In genomic region chr14:67850066-67850830, GRCh38 we compare ENCODE assay signal across 17 cellular contexts. TPM values are rescaled to one million over a fixed set of nuclear protein-coding genes. Genes with fewer than 3 reads are reported as not detected.
A peak's percentile ranks its signal among the peaks of the same experiment; 100 is the strongest.
DNase-seq lines count a peak whose midpoint lies in the region; ATAC-seq and TF ChIP-seq lines count a peak whose summit lies in the region.
"Had no signal": no experiment of that assay in that cellular context is flagged by ENCODE, and none has a peak within 500 bp of the region (broad histone marks: within the 10 kb centered on the region; RNA-seq: fewer than 3 reads in every experiment).

No MANE protein-coding gene starts in this region.

- H3K9me3 ChIP-seq in T-helper 17 cell (ENCODE audit: control insufficient read depth, low read length, poor library complexity, severe bottlenecking) (peaks cover 4% of the 10 kb centered on the region), trophoblast cell (ENCODE audit: insufficient read depth, low read depth, low read length) (peaks cover 8% of the 10 kb centered on the region)

- no peak overlapping the region for H3K27ac ChIP-seq in trophoblast cell (ENCODE audit: low read depth, low read length)
- H3K27ac ChIP-seq: C4-2B, GM23248 had no signal

- no peak for ATAC-seq in T-helper 17 cell
- no peak for ATAC-seq in GM18520 (IDR thresholded peaks at IDR 0.05; ENCODE audit: unreplicated experiment)

- H3K23ac ChIP-seq in trophoblast cell (ENCODE audit: low read length): no peak overlapping the region

- H3K36me3 Mint-ChIP-seq in CD14-positive monocyte (peaks cover 15 to 30% of the 10 kb centered on the region in 2 donors), T-helper 17 cell (ENCODE audit: low read depth) (peaks cover 5% of the 10 kb centered on the region), osteocyte (ENCODE audit: unreplicated experiment) (peaks cover 9% of the 10 kb centered on the region)
- peaks cover 17% of the 10 kb centered on the region for H3K36me3 Mint-ChIP-seq in dendritic cell treated with granulocyte-macrophage colony-stimulating factor and Interleukin-4, amounts not matched to agents 40 ng/mL and 50 ng/mL, for 4 days (ENCODE audit: low read depth)

- no peak for DNase-seq in CD14-positive monocyte (ENCODE audit: low spot score)
- no peak for DNase-seq in T-helper 17 cell
- DNase-seq in trophoblast cell: peak; percentile 82 to 91
- no peak for DNase-seq in NCI-H345 treated with DMSO at 0.1 percent for 48 hours (lab: John Stamatoyannopoulos, UW; ENCODE audit: unreplicated experiment)
- DNase-seq in osteocyte (ENCODE audit: extremely low spot score, unreplicated experiment): no peak
- DNase-seq in HEK293T (ENCODE audit: extremely low spot score): no peak
- DNase-seq: CD4-positive, alpha-beta T cell; CD8-positive, alpha-beta memory T cell; DMS 273 treated with DMSO at 0.1 percent for 48 hours; DMS79; GF-D8; GM23248; H7; HCEC 1CT had no signal

- peaks cover 0 to 1% (median 0%) of the 10 kb centered on the region in 3 donors for H3K27me3 Mint-ChIP-seq in CD14-positive monocyte (ENCODE audit: low read depth in 3 of 3)
- no peaks in the 10 kb centered on the region for H3K27me3 Mint-ChIP-seq in T-helper 17 cell
- no peaks in the 10 kb centered on the region for H3K27me3 Mint-ChIP-seq in dendritic cell treated with granulocyte-macrophage colony-stimulating factor and Interleukin-4, amounts not matched to agents 40 ng/mL and 50 ng/mL, for 4 days
- H3K27me3 Mint-ChIP-seq in osteocyte (ENCODE audit: unreplicated experiment): no peaks in the 10 kb centered on the region
- H3K27me3 Mint-ChIP-seq: CD4-positive, alpha-beta T cell; CD8-positive, alpha-beta memory T cell had no signal

- H3K27me3 ChIP-seq in trophoblast cell (ENCODE audit: insufficient read depth, low read length): no peaks in the 10 kb centered on the region

- no peak overlapping the region for H3K9ac ChIP-seq in trophoblast cell (ENCODE audit: low read length)
- H3K9ac ChIP-seq: GM23248 had no signal

- CTCF ChIA-PET in HEK293T (lab: Yijun Ruan, JAX): no interaction called here

- peak overlapping the region in 5 of 7 donors; percentile 71 to 99 (median 96) for H3K27ac Mint-ChIP-seq in CD14-positive monocyte
- H3K27ac Mint-ChIP-seq in T-helper 17 cell: peak overlapping the region; percentile 1
- H3K27ac Mint-ChIP-seq in dendritic cell treated with granulocyte-macrophage colony-stimulating factor and Interleukin-4, amounts not matched to agents 40 ng/mL and 50 ng/mL, for 4 days: peak overlapping the region; percentile 80
- no peak overlapping the region for H3K27ac Mint-ChIP-seq in osteocyte (ENCODE audit: unreplicated experiment)
- H3K27ac Mint-ChIP-seq: CD4-positive, alpha-beta T cell had no signal

- intact Hi-C loops in CD14-positive monocyte (cut with micrococcal nuclease): no loop called here
- intact Hi-C loops in dendritic cell treated with granulocyte-macrophage colony-stimulating factor and Interleukin-4, amounts not matched to agents 40 ng/mL and 50 ng/mL, for 4 days (cut with micrococcal nuclease): no loop called here

- H3K36me3 ChIP-seq in trophoblast cell (ENCODE audit: control insufficient read depth in 1 of 2, insufficient read depth in 2 of 2, low read length in 2 of 2): no peaks in the 10 kb centered on the region

- H3K4ac ChIP-seq in trophoblast cell (ENCODE audit: low read depth, low read length): no peak overlapping the region

- H3K9me3 Mint-ChIP-seq in CD14-positive monocyte (peaks cover 5 to 19% (median 15%) of the 10 kb centered on the region in 7 donors), osteocyte (ENCODE audit: unreplicated experiment) (peaks cover 26% of the 10 kb centered on the region)
- peaks cover 20% of the 10 kb centered on the region for H3K9me3 Mint-ChIP-seq in dendritic cell treated with granulocyte-macrophage colony-stimulating factor and Interleukin-4, amounts not matched to agents 40 ng/mL and 50 ng/mL, for 4 days

- no peak overlapping the region for H2AK5ac ChIP-seq in trophoblast cell (ENCODE audit: low read length)

- H3K14ac ChIP-seq in trophoblast cell (ENCODE audit: low read length): no peak overlapping the region

- no peak overlapping the region for H2AFZ ChIP-seq in trophoblast cell (ENCODE audit: insufficient read depth, low read length, poor library complexity)
- H2AFZ ChIP-seq: GM23248 had no signal

- no peak overlapping the region for H4K12ac ChIP-seq in trophoblast cell (ENCODE audit: low read depth, low read length)

- peaks cover 0 to 2% of the 10 kb centered on the region in 2 experiments for H3K4me1 ChIP-seq in trophoblast cell (ENCODE audit: control insufficient read depth in 1 of 2, insufficient read depth in 2 of 2, low read length in 2 of 2)

- no peak overlapping the region for H2BK5ac ChIP-seq in trophoblast cell (ENCODE audit: low read depth, low read length, poor library complexity)

- no peaks in the 10 kb centered on the region for H3K79me1 ChIP-seq in trophoblast cell (ENCODE audit: low read length)

- H2BK120ac ChIP-seq in trophoblast cell (ENCODE audit: insufficient read depth, low read length, poor library complexity): no peak overlapping the region

- no peaks in the 10 kb centered on the region for H3K79me2 ChIP-seq in trophoblast cell (ENCODE audit: control insufficient read depth, insufficient read depth, low read length, poor library complexity)

- no peak overlapping the region for H3K18ac ChIP-seq in trophoblast cell (ENCODE audit: low read length)

- H3K4me3 Mint-ChIP-seq in CD14-positive monocyte (no peak overlapping the region), T-helper 17 cell (no peak overlapping the region), osteocyte (ENCODE audit: unreplicated experiment) (no peak overlapping the region)
- H3K4me3 Mint-ChIP-seq in dendritic cell treated with granulocyte-macrophage colony-stimulating factor and Interleukin-4, amounts not matched to agents 40 ng/mL and 50 ng/mL, for 4 days: no peak overlapping the region
- H3K4me3 Mint-ChIP-seq: CD4-positive, alpha-beta T cell; CD8-positive, alpha-beta memory T cell had no signal

- H3K4me1 Mint-ChIP-seq in CD14-positive monocyte: peaks cover 47% of the 10 kb centered on the region
- peaks cover 9% of the 10 kb centered on the region for H3K4me1 Mint-ChIP-seq in T-helper 17 cell
- H3K4me1 Mint-ChIP-seq in dendritic cell treated with granulocyte-macrophage colony-stimulating factor and Interleukin-4, amounts not matched to agents 40 ng/mL and 50 ng/mL, for 4 days (ENCODE audit: low read depth): peaks cover 51% of the 10 kb centered on the region
- H3K4me1 Mint-ChIP-seq in osteocyte (ENCODE audit: unreplicated experiment): no peaks in the 10 kb centered on the region

- no CpG with 5 or more reads among the region's 9 CpGs for WGBS in trophoblast cell (ENCODE audit: extremely low coverage, insufficient coverage, insufficient read length)

- no peak overlapping the region for H2BK12ac ChIP-seq in trophoblast cell (ENCODE audit: low read length)

- no peak overlapping the region for H4K8ac ChIP-seq in trophoblast cell (ENCODE audit: low read depth, low read length)

- H3K4me2 ChIP-seq in trophoblast cell (ENCODE audit: low read length): no peak overlapping the region

- POLR2A ChIA-PET in HEK293T (lab: Yijun Ruan, JAX): interaction anchor here (0.8 kb wide), 1 partner anchor 34 kb away, joined by 3 read pairs; the partner anchor contains the start of gene ZFYVE26

- TF ChIP-seq CTCF in CD14-positive monocyte (IDR thresholded peaks at IDR 0.05) (no peak), osteocyte (IDR thresholded peaks at IDR 0.05) (no peak)

- H4K91ac ChIP-seq in trophoblast cell (ENCODE audit: low read depth, low read length): no peak overlapping the region

- H3K4me3 ChIP-seq in trophoblast cell (ENCODE audit: low read depth, low read length): no peak overlapping the region
- H3K4me3 ChIP-seq: GM23248 had no signal

TF ChIP-seq in HEK293T, 16 proteins besides CTCF, POLR2A, EP300 and RAD21:
- no peak for TF ChIP-seq FOXM1 (IDR thresholded peaks at IDR 0.05; ENCODE audit: borderline replicate concordance)
- no peak for TF ChIP-seq PKNOX1 (IDR thresholded peaks at IDR 0.05)
- TF ChIP-seq ARNT (IDR thresholded peaks at IDR 0.05): no peak
- no peak for TF ChIP-seq LEF1 (IDR thresholded peaks at IDR 0.05; ENCODE audit: borderline replicate concordance)

RNA-seq across cellular contexts. Expression of gene RAD51B, which starts 30.7 kb away (rescaled TPM):
- polyA plus RNA-seq in CD14-positive monocyte: 10 to 100 TPM in 1 of 2 donors, 1 to 10 TPM in 1; 9.4 to 11.6 TPM
- total RNA-seq in T-helper 17 cell (10 to 100 TPM; 17.0 to 20.7 TPM), osteocyte (11.9 and 12.7 TPM in 2 replicates)
- polyA plus RNA-seq in trophoblast cell (2013): 5.7 and 6.1 TPM in 2 replicates

RNA-seq across cellular contexts. Expression of gene ZFYVE26, which starts 33.9 kb away (rescaled TPM):
- polyA plus RNA-seq in CD14-positive monocyte: 1 to 10 TPM; 1.0 to 2.3 TPM
- total RNA-seq in T-helper 17 cell (10 to 100 TPM; 25.0 to 29.9 TPM), osteocyte (33.4 and 38.7 TPM in 2 replicates)
- 9.8 and 10.7 TPM in 2 replicates for polyA plus RNA-seq in trophoblast cell (2013)

Comparison
In these comparisons a context has a peak if more than half of its experiments do, and no peak if none do; other contexts are left out.
1. DNase-seq: peak in trophoblast cell (2 of 2); none in CD14-positive monocyte (single experiment), T-helper 17 cell (0 of 3), NCI-H345 treated with DMSO at 0.1 percent for 48 hours (single experiment), osteocyte (single experiment) and HEK293T (single experiment).